ENCODE assay signal across 18 cellular contexts in genomic region chr1:244759158-244759557, GRCh38.
"Had no signal": no experiment of that assay in that cellular context is flagged by ENCODE, and none has a peak within 500 bp of the region (broad histone marks: within the 10 kb centered on the region; RNA-seq: fewer than 3 reads in every experiment).

No MANE protein-coding gene starts in this region.

- H3K4me1 Mint-ChIP-seq: immature natural killer cell; naive thymus-derived CD8-positive, alpha-beta T cell had no signal

- H3K27me3 ChIP-seq: colonic mucosa, esophagus squamous epithelium, gastroesophageal sphincter, ovary had no signal

- DNase-seq: colonic mucosa; dermis blood vessel endothelial cell; esophagus squamous epithelium; foreskin fibroblast; glutamatergic neuron; immature natural killer cell; left ventricle myocardium superior; mesenchymal stem cell; naive thymus-derived CD8-positive, alpha-beta T cell; ovary; stimulated activated CD4-positive, alpha-beta T cell treated with anti-CD3 and anti-CD28 coated beads, Interleukin-12 subunit alpha, Interleukin-12 subunit beta, amount 100 ng/mL, for 4 hours; stimulated activated naive CD4-positive, alpha-beta T cell had no signal

- H3K9me3 Mint-ChIP-seq: type B pancreatic cell had no signal

- H3K4me3 ChIP-seq: colonic mucosa, esophagus squamous epithelium, gastroesophageal sphincter, lung, ovary, prostate gland, skin epidermis had no signal

- ATAC-seq: gastroesophageal sphincter; left ventricle myocardium superior; naive thymus-derived CD8-positive, alpha-beta T cell; sciatic nerve had no signal

- H3K27ac Mint-ChIP-seq: immature natural killer cell; naive thymus-derived CD8-positive, alpha-beta T cell; type B pancreatic cell had no signal

- H3K27ac ChIP-seq: colonic mucosa, esophagus squamous epithelium, gastroesophageal sphincter, ovary, prostate gland, skin epidermis had no signal

- H3K27me3 Mint-ChIP-seq: type B pancreatic cell had no signal

- H3K9me3 ChIP-seq: colonic mucosa, esophagus squamous epithelium, gastroesophageal sphincter, ovary, prostate gland had no signal

- H3K36me3 ChIP-seq: colonic mucosa, esophagus squamous epithelium, gastroesophageal sphincter, ovary, prostate gland had no signal

- H3K36me3 Mint-ChIP-seq: immature natural killer cell, type B pancreatic cell had no signal

- H3K4me3 Mint-ChIP-seq: immature natural killer cell; naive thymus-derived CD8-positive, alpha-beta T cell; type B pancreatic cell had no signal

- H3K4me1 ChIP-seq: colonic mucosa, esophagus squamous epithelium, prostate gland had no signal
